ENCODE assay signal across 8 cellular contexts in the genomic region with DNA sequence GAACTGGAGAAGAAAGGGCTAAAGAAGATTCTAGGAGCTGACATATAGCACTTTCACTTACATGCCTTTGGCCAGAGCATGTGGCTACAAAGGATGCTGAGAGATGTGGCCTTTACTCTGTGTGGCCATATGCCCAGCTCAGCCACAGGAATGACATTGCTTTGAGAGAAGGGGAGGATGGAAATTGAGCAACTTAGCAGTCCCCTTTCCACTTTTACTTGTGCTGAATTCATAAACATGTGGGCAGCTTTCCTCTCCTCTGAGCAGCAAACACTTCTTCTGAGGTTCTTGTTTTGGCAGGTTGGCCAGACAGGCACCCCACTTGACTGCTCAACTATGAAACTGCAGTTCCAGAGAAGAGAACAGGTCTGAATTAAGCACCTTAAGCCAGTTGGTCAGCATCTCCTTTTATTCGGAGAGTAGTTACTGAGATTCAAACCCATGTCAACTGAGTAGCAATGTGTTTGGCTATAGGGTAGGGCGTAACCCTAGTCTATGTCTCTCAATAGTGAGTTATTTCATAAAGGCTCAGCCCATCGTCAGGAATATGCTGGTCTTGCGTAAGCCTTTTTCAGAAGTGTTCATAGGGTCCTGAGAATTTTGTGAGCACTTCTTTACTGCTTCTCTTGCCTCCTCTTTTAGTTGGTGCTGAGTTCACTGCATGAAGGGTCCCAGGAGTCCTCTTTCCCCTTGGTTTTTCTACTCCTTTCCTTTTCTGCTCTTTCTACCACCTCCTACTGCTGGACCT.
DNase-seq lines count a peak whose midpoint lies in the region; ATAC-seq and TF ChIP-seq lines count a peak whose summit lies in the region.
"Had no signal": no experiment of that assay in that cellular context is flagged by ENCODE, and none has a peak within 500 bp of the region (broad histone marks: within the 10 kb centered on the region; RNA-seq: fewer than 3 reads in every experiment).

No MANE protein-coding gene starts in this region.

- peak; percentile 49 for ATAC-seq in GM18868 (IDR thresholded peaks at IDR 0.05; ENCODE audit: unreplicated experiment)
- ATAC-seq in HG02852 (IDR thresholded peaks at IDR 0.05; ENCODE audit: unreplicated experiment), result peak; percentile 43
- ATAC-seq in T-helper 17 cell, result peak; percentile 23

- no peak for TF ChIP-seq POLR2A in spleen (IDR thresholded peaks at IDR 0.05)
- no peak for TF ChIP-seq POLR2A in esophagus muscularis mucosa (IDR thresholded peaks at IDR 0.05; ENCODE audit: low read depth)

- no peak overlapping the region for H3K27ac Mint-ChIP-seq in T-helper 17 cell

- intact Hi-C loops in spleen (cut with DNase I; ENCODE audit: low total_unique reads) (loop anchor here (5.0 kb wide), 1 partner anchor 53 kb away; no protein-coding TSS in a partner anchor), esophagus muscularis mucosa (cut with DNase I) (no loop called here)

- WGBS in spleen, 5 donors, result 55 to 75% (median 72%) methylated on average over 4 of the region's 4 CpGs
- WGBS in esophagus muscularis mucosa, result 97% methylated on average over 4 of the region's 4 CpGs

- H3K4me1 Mint-ChIP-seq in T-helper 17 cell, result peaks cover 17% of the 10 kb centered on the region

- DNase-seq in T-helper 17 cell (no peak), spleen (no peak), esophagus muscularis mucosa (ENCODE audit: extremely low spot score) (no peak), SJCRH30 (no peak), cerebellar cortex (ENCODE audit: low spot score) (no peak)
- DNase-seq: NCI-H82 had no signal

- H3K27ac ChIP-seq in spleen (peak overlapping the region in 6 of 8 donors; percentile 46 to 80 (median 62)), esophagus muscularis mucosa (replicated peaks in 1 of 4) (no peak overlapping the region), SJCRH30 (no peak overlapping the region)

- H3K9me3 ChIP-seq in T-helper 17 cell (ENCODE audit: control insufficient read depth, low read length, poor library complexity, severe bottlenecking), result no peaks in the 10 kb centered on the region
- no peaks in the 10 kb centered on the region for H3K9me3 ChIP-seq in spleen
- H3K9me3 ChIP-seq in esophagus muscularis mucosa, result no peaks in the 10 kb centered on the region
- no peaks in the 10 kb centered on the region for H3K9me3 ChIP-seq in SJCRH30 (replicated peaks)

- H3K27me3 Mint-ChIP-seq in T-helper 17 cell, result peaks cover 4% of the 10 kb centered on the region

- H3K36me3 ChIP-seq in spleen (no peaks in the 10 kb centered on the region), esophagus muscularis mucosa (no peaks in the 10 kb centered on the region), SJCRH30 (peaks cover 13% of the 10 kb centered on the region)

- H3K36me3 Mint-ChIP-seq in T-helper 17 cell (ENCODE audit: low read depth), result no peaks in the 10 kb centered on the region

- H3K4me3 ChIP-seq in spleen (no peak overlapping the region), esophagus muscularis mucosa (no peak overlapping the region), SJCRH30 (no peak overlapping the region)

- H3K4me1 ChIP-seq in spleen (peaks cover 17 to 97% (median 58%) of the 10 kb centered on the region in 6 donors), esophagus muscularis mucosa (peaks cover 31 to 66% (median 44%) of the 10 kb centered on the region in 4 donors), SJCRH30 (0 out of 2 replicates have a peak, but pooled peaks cover 3% of the 10 kb centered on the region)

- H3K27me3 ChIP-seq in spleen (replicated peaks in 1 of 7), result no peaks in the 10 kb centered on the region
- no peaks in the 10 kb centered on the region for H3K27me3 ChIP-seq in esophagus muscularis mucosa
- no peaks in the 10 kb centered on the region for H3K27me3 ChIP-seq in SJCRH30

- H3K4me3 Mint-ChIP-seq in T-helper 17 cell, result no peak overlapping the region

- TF ChIP-seq EP300 in esophagus muscularis mucosa (IDR thresholded peaks at IDR 0.05), result no peak

- TF ChIP-seq CTCF in spleen (IDR thresholded peaks at IDR 0.05 in 8 of 11, conservative IDR thresholded peaks at IDR 0.05 in 3 of 11) (no peak), esophagus muscularis mucosa (IDR thresholded peaks at IDR 0.05) (no peak)

Comparison
In these comparisons a context has a peak if more than half of its experiments do, and no peak if none do; other contexts are left out.
1. H3K27ac ChIP-seq: peak in spleen (6 of 8); none in esophagus muscularis mucosa (0 of 4) and SJCRH30 (single experiment).
2. Peak in every context shown above with its lines, with median percentiles within 50 percentile points of each other: ATAC-seq.